1 cellular context compared by ENCODE assay signal in genomic region chr3:45084820-45085816, GRCh38.
TF ChIP-seq lines count a peak whose summit lies in the region.

No MANE protein-coding gene starts in this region.

TF ChIP-seq in IMR-90, 13 proteins besides CTCF, POLR2A, EP300 and RAD21:
- TF ChIP-seq MXI1 (IDR thresholded peaks at IDR 0.05; ENCODE audit: borderline replicate concordance, low read depth, low read length): peak; percentile 71
- no peak for TF ChIP-seq MAFK (IDR thresholded peaks at IDR 0.05; ENCODE audit: low read depth, low read length)
- peak; percentile 11; the same call in 1 of the 2 replicates for TF ChIP-seq SMC3 (IDR thresholded peaks at IDR 0.05; ENCODE audit: low read depth, low read length)
- no peak for TF ChIP-seq CHD1 (IDR thresholded peaks at IDR 0.05; ENCODE audit: low read depth, low read length)
- TF ChIP-seq MAZ (IDR thresholded peaks at IDR 0.05; ENCODE audit: borderline replicate concordance, low read depth, low read length): no peak
- peak; percentile 91 for TF ChIP-seq FOS (IDR thresholded peaks at IDR 0.05; ENCODE audit: low read depth, low read length)
- TF ChIP-seq RCOR1 (IDR thresholded peaks at IDR 0.05; ENCODE audit: insufficient replicate concordance, low read length): peak; percentile 11
- peak; percentile 19 for TF ChIP-seq NFE2L2 (IDR thresholded peaks at IDR 0.05; ENCODE audit: low read depth, low read length)
- TF ChIP-seq USF2 (IDR thresholded peaks at IDR 0.05; ENCODE audit: low read depth, low read length): peak; percentile 46; the same call in 1 of the 2 replicates
- no peak for TF ChIP-seq ELK1 (IDR thresholded peaks at IDR 0.05; ENCODE audit: borderline replicate concordance, low read depth, low read length)
- no peak for TF ChIP-seq RFX5 (IDR thresholded peaks at IDR 0.05; ENCODE audit: low read depth, low read length)
- peak; percentile 87 for TF ChIP-seq BHLHE40 (IDR thresholded peaks at IDR 0.05; ENCODE audit: low read depth, low read length)
- peak; percentile 88 for TF ChIP-seq CEBPB (IDR thresholded peaks at IDR 0.05; ENCODE audit: low read depth, low read length)
TF ChIP-seq in IMR-90: peak in this region for 8.
